ENCODE assay signal across 29 cellular contexts in the genomic region with DNA sequence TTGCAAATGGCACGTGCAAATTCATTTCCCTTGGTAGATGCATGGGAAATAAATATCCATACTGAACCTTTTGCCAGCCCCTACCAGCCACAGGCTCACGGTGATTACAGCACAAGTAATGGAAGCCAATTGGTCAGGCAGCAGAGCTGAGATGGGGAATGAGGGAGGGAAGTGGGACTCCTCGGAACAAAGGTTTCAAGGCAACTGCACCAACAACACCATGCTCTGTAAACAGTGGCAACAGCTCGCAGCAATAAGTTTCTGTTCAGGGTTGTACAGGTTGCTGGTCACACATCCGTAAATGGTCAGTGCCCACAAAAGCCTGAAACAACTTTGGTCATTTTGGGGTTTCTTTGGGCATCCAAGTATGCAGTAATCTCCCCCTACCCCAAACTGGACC.
"Had no signal": no experiment of that assay in that cellular context is flagged by ENCODE, and none has a peak within 500 bp of the region (broad histone marks: within the 10 kb centered on the region; RNA-seq: fewer than 3 reads in every experiment).

No MANE protein-coding gene starts in this region.

- H3K36me3 ChIP-seq: MG63, SJCRH30 had no signal

- DNase-seq: Kasumi-1, MG63, NCI-H1048, NCI-H1092 treated with DMSO at 0.1 percent for 48 hours, NCI-H1105 treated with DMSO at 0.1 percent for 48 hours, NCI-H1417, NCI-H1436, NCI-H1694, NCI-H187, NCI-H1930, NCI-H2029 treated with DMSO at 0.1 percent for 48 hours, NCI-H2081 treated with DMSO at 0.1 percent for 48 hours, NCI-H2171 treated with DMSO at 0.1 percent for 48 hours, NCI-H2227 treated with DMSO at 0.1 percent for 48 hours, NCI-H345, NCI-H510A treated with DMSO at 0.1 percent for 48 hours, NCI-H524 treated with DMSO at 0.1 percent for 48 hours, NCI-H526 treated with DMSO at 0.1 percent for 48 hours, PC-9, SIG-M5, SJCRH30, T-cell, T-helper 17 cell had no signal

- H2AFZ ChIP-seq: PC-9 had no signal

- H3K4me2 ChIP-seq: PC-9 had no signal

- H3K27me3 ChIP-seq: MG63, SJCRH30 had no signal

- H3K27ac ChIP-seq: PC-9, RWPE1, SJCRH30, SK-N-MC had no signal

- H3K9me3 ChIP-seq: MG63, SJCRH30 had no signal

- FAIRE-seq: RCC 7860 had no signal

- ATAC-seq: Panc1, Right ventricle myocardium inferior, SK-N-SH treated with all-trans-retinoic acid at 6 μM for 48 hours, T-cell, T-helper 17 cell had no signal

- H3K4me3 ChIP-seq: MG63, PC-9, SJCRH30, SK-N-MC had no signal
